9 cellular contexts compared by ENCODE assay signal in genomic region chr16:55494994-55495421, GRCh38. TPM values are rescaled to one million over a fixed set of nuclear protein-coding genes. Genes with fewer than 3 reads are reported as not detected.
DNase-seq lines count a peak whose midpoint lies in the region; ATAC-seq and TF ChIP-seq lines count a peak whose summit lies in the region.
"Had no signal": no experiment of that assay in that cellular context is flagged by ENCODE, and none has a peak within 500 bp of the region (broad histone marks: within the 10 kb centered on the region; RNA-seq: fewer than 3 reads in every experiment).

No MANE protein-coding gene starts in this region.

- H3K27me3 ChIP-seq in Karpas-422 (ENCODE audit: low read length) (no peaks in the 10 kb centered on the region), mammary epithelial cell (ENCODE audit: insufficient read depth, low read length) (no peaks in the 10 kb centered on the region), upper lobe of left lung (no peaks in the 10 kb centered on the region)

- no peak for TF ChIP-seq POLR2A in upper lobe of left lung (IDR thresholded peaks at IDR 0.05)

- peak; percentile 79 for DNase-seq in A172 (ENCODE audit: low spot score)
- DNase-seq in Karpas-422 = peak; percentile 43
- peak; percentile 70 for DNase-seq in mammary epithelial cell
- peak; percentile 55 for DNase-seq in kidney tubule cell (ENCODE audit: low spot score)
- DNase-seq in upper lobe of left lung = peak in 1 of 2 donors; percentile 41
- DNase-seq in NCI-H510A (lab: John Stamatoyannopoulos, UW) = no peak
- DNase-seq in activated T-helper 1 cell treated with anti-CD3 and anti-CD28 coated beads, Interleukin-12 subunit alpha, Interleukin-12 subunit beta, Interleukin-2, Interleukin-4 antibody, amounts not matched to agents 30 ng/mL and 10 ng/mL and 1 ng/mL, durations not matched to agents 14 hours and 24 hours and 36 hours (ENCODE audit: low spot score) = no peak
- DNase-seq: DND-41 had no signal

- TF ChIP-seq EP300 in upper lobe of left lung (IDR thresholded peaks at IDR 0.05) = no peak

- H3K27me3 Mint-ChIP-seq in activated T-helper 1 cell treated with anti-CD3 and anti-CD28 coated beads, Interleukin-12 subunit alpha, Interleukin-12 subunit beta, Interleukin-2, Interleukin-4 antibody, amounts not matched to agents 30 ng/mL and 10 ng/mL and 1 ng/mL, durations not matched to agents 14 hours and 24 hours and 36 hours (ENCODE audit: insufficient read depth) = peaks cover 2% of the 10 kb centered on the region

- TF ChIP-seq CTCF in mammary epithelial cell (conservative IDR thresholded peaks at IDR 0.05 in 1 of 2, IDR thresholded peaks at IDR 0.05 in 1 of 2; ENCODE audit: extremely low read depth in 1 of 2, insufficient read depth in 1 of 2, low read depth in 1 of 2, low read length in 2 of 2) = peak; percentile 53 to 71
- TF ChIP-seq CTCF in upper lobe of left lung (IDR thresholded peaks at IDR 0.05) = peak in 3 of 6 experiments; percentile 9 to 34 (median 24)

- H4K20me1 ChIP-seq in Karpas-422 (ENCODE audit: insufficient read depth, low read depth, low read length) (no peaks in the 10 kb centered on the region), mammary epithelial cell (ENCODE audit: insufficient read depth, low read length) (no peaks in the 10 kb centered on the region)

- no peaks in the 10 kb centered on the region for H3K4me1 ChIP-seq in Karpas-422 (ENCODE audit: low read length)
- H3K4me1 ChIP-seq in mammary epithelial cell (ENCODE audit: insufficient read depth, low read length) = peaks cover 32% of the 10 kb centered on the region
- H3K4me1 ChIP-seq in upper lobe of left lung = peaks cover 3 to 17% (median 7%) of the 10 kb centered on the region in 4 donors

- intact Hi-C loops in mammary epithelial cell (cut with micrococcal nuclease) = loop anchor here (1.0 kb wide), 4 partner anchors 30 to 206 kb away; no protein-coding TSS in a partner anchor
- intact Hi-C loops in activated T-helper 1 cell treated with anti-CD3 and anti-CD28 coated beads, Interleukin-12 subunit alpha, Interleukin-12 subunit beta, Interleukin-2, Interleukin-4 antibody, amounts not matched to agents 30 ng/mL and 10 ng/mL and 1 ng/mL, durations not matched to agents 14 hours and 24 hours and 36 hours (cut with micrococcal nuclease) = no loop called here

- dilution Hi-C loops in mammary epithelial cell (cut with HindIII; ENCODE audit: low sequenced_read_pairs) = no loop called here

- no peak overlapping the region for H2AFZ ChIP-seq in Karpas-422 (ENCODE audit: low read length)
- H2AFZ ChIP-seq in mammary epithelial cell (ENCODE audit: low read depth, low read length) = no peak overlapping the region

- in situ Hi-C loops in mammary epithelial cell (cut with MboI; ENCODE audit: low sequenced_read_pairs in 2 of 2) = loop anchor here in 1 of 2 donors (5.0 kb wide), 1 partner anchor 207 kb away; no protein-coding TSS in a partner anchor

- no peaks in the 10 kb centered on the region for H3K9me3 Mint-ChIP-seq in activated T-helper 1 cell treated with anti-CD3 and anti-CD28 coated beads, Interleukin-12 subunit alpha, Interleukin-12 subunit beta, Interleukin-2, Interleukin-4 antibody, amounts not matched to agents 30 ng/mL and 10 ng/mL and 1 ng/mL, durations not matched to agents 14 hours and 24 hours and 36 hours

- H3K27ac ChIP-seq in Karpas-422 (ENCODE audit: low read length) (no peak overlapping the region), mammary epithelial cell (ENCODE audit: insufficient read depth, low read depth, low read length) (no peak overlapping the region), upper lobe of left lung (no peak overlapping the region)

- H3K4me1 Mint-ChIP-seq in activated T-helper 1 cell treated with anti-CD3 and anti-CD28 coated beads, Interleukin-12 subunit alpha, Interleukin-12 subunit beta, Interleukin-2, Interleukin-4 antibody, amounts not matched to agents 30 ng/mL and 10 ng/mL and 1 ng/mL, durations not matched to agents 14 hours and 24 hours and 36 hours (ENCODE audit: low read depth) = peaks cover 10% of the 10 kb centered on the region

- no TSS peak for BruUV-seq in mammary epithelial cell (replicated peaks; lab: Mats Ljungman, UMichigan)

- ATAC-seq in upper lobe of left lung (ENCODE audit: low FRiP score in 2 of 2) (peak; percentile 38 to 71), HG02642 (IDR thresholded peaks at IDR 0.05; ENCODE audit: poor library complexity, unreplicated experiment) (no peak)

- H3K36me3 ChIP-seq in Karpas-422 (ENCODE audit: insufficient read depth, low read length) (no peaks in the 10 kb centered on the region), mammary epithelial cell (ENCODE audit: insufficient read depth, low read length) (no peaks in the 10 kb centered on the region), upper lobe of left lung (peaks cover 0 to 20% (median 3%) of the 10 kb centered on the region in 4 donors)

- WGBS in mammary epithelial cell (ENCODE audit: low coverage, missing lambda C conversion rate) = 53% methylated on average over 3 of the region's 3 CpGs
- 35 to 53% methylated on average over 3 of the region's 3 CpGs for WGBS in upper lobe of left lung, 2 donors

- no peak overlapping the region for H3K4me2 ChIP-seq in Karpas-422 (ENCODE audit: low read depth, low read length, poor library complexity, severe bottlenecking)
- no peak overlapping the region for H3K4me2 ChIP-seq in mammary epithelial cell (ENCODE audit: insufficient read depth, low read depth, low read length)

- no peak overlapping the region for H3K4me3 Mint-ChIP-seq in activated T-helper 1 cell treated with anti-CD3 and anti-CD28 coated beads, Interleukin-12 subunit alpha, Interleukin-12 subunit beta, Interleukin-2, Interleukin-4 antibody, amounts not matched to agents 30 ng/mL and 10 ng/mL and 1 ng/mL, durations not matched to agents 14 hours and 24 hours and 36 hours

- no peaks in the 10 kb centered on the region for H3K36me3 Mint-ChIP-seq in activated T-helper 1 cell treated with anti-CD3 and anti-CD28 coated beads, Interleukin-12 subunit alpha, Interleukin-12 subunit beta, Interleukin-2, Interleukin-4 antibody, amounts not matched to agents 30 ng/mL and 10 ng/mL and 1 ng/mL, durations not matched to agents 14 hours and 24 hours and 36 hours (ENCODE audit: low read depth)

- H3K4me3 ChIP-seq in Karpas-422 (ENCODE audit: low read length) (no peak overlapping the region), mammary epithelial cell (replicated peaks in 1 of 3; ENCODE audit: insufficient read depth in 1 of 3, low read depth in 2 of 3, low read length in 3 of 3) (no peak overlapping the region), upper lobe of left lung (no peak overlapping the region)

- H3K9me2 ChIP-seq in Karpas-422 (replicated peaks; ENCODE audit: insufficient read depth, low read length) = no peaks in the 10 kb centered on the region

- H3K27ac Mint-ChIP-seq in activated T-helper 1 cell treated with anti-CD3 and anti-CD28 coated beads, Interleukin-12 subunit alpha, Interleukin-12 subunit beta, Interleukin-2, Interleukin-4 antibody, amounts not matched to agents 30 ng/mL and 10 ng/mL and 1 ng/mL, durations not matched to agents 14 hours and 24 hours and 36 hours = no peak overlapping the region

- CTCF ChIA-PET in mammary epithelial cell (lab: Charles Lee; ENCODE audit: low non-redundant PET) = interaction anchor here (0.5 to 1.0 kb wide), 6 partner anchors 30 to 211 kb away, joined by 3 to 7 read pairs (median 5); no protein-coding TSS in a partner anchor

- no peaks in the 10 kb centered on the region for H3K9me3 ChIP-seq in Karpas-422 (ENCODE audit: low read length)
- H3K9me3 ChIP-seq in mammary epithelial cell (replicated peaks; ENCODE audit: insufficient read depth, low read length) = no peaks in the 10 kb centered on the region
- H3K9me3 ChIP-seq in upper lobe of left lung = no peaks in the 10 kb centered on the region

- no peaks in the 10 kb centered on the region for H3K79me2 ChIP-seq in Karpas-422 (ENCODE audit: low read length)
- no peaks in the 10 kb centered on the region for H3K79me2 ChIP-seq in mammary epithelial cell (ENCODE audit: insufficient read depth, low read length)

- H3K9ac ChIP-seq in Karpas-422 (ENCODE audit: low read length) (no peak overlapping the region), mammary epithelial cell (ENCODE audit: insufficient read depth, low read length) (no peak overlapping the region)

RNA-seq across cellular contexts. Expression of gene LPCAT2, which starts 13.9 kb away (rescaled TPM):
- total RNA-seq in A172 (2014; rRNA removed; shearing (Covaris generic)) = 18.6 and 20.2 TPM in 2 replicates
- not detected in 2 replicates for total RNA-seq in Karpas-422 (2014; rRNA removed; shearing (Covaris generic); ENCODE audit: low replicate concordance)
- total RNA-seq in mammary epithelial cell (100 to 1,000 TPM in 1 of 2 donors, 10 to 100 TPM in 1; 50.5 to 173 TPM), upper lobe of left lung (10 to 100 TPM; 14.4 to 33.9 (median 26.9) TPM)
- 32.4 TPM for polyA plus RNA-seq in mammary epithelial cell
- 109 TPM for polyA minus RNA-seq in mammary epithelial cell
- total RNA-seq in activated T-helper 1 cell treated with anti-CD3 and anti-CD28 coated beads, Interleukin-12 subunit alpha, Interleukin-12 subunit beta, Interleukin-2, Interleukin-4 antibody, amounts not matched to agents 30 ng/mL and 10 ng/mL and 1 ng/mL, durations not matched to agents 14 hours and 24 hours and 36 hours = 1.5 and 2.2 TPM in 2 replicates

RNA-seq across cellular contexts. Expression of gene MMP2, which starts 16.0 kb away (rescaled TPM):
- 85.0 and 103 TPM in 2 replicates for total RNA-seq in A172 (2014; rRNA removed; shearing (Covaris generic))
- not detected in 2 replicates for total RNA-seq in Karpas-422 (2014; rRNA removed; shearing (Covaris generic); ENCODE audit: low replicate concordance)
- total RNA-seq in mammary epithelial cell = 10 to 100 TPM; 18.2 to 68.2 TPM
- 24.9 TPM for polyA plus RNA-seq in mammary epithelial cell
- polyA minus RNA-seq in mammary epithelial cell = 35.5 TPM
- total RNA-seq in upper lobe of left lung = 100 to 1,000 TPM in 4 of 6 donors, 10 to 100 TPM in 2; 45.7 to 265 (median 143) TPM
- total RNA-seq in activated T-helper 1 cell treated with anti-CD3 and anti-CD28 coated beads, Interleukin-12 subunit alpha, Interleukin-12 subunit beta, Interleukin-2, Interleukin-4 antibody, amounts not matched to agents 30 ng/mL and 10 ng/mL and 1 ng/mL, durations not matched to agents 14 hours and 24 hours and 36 hours = not detected in 2 replicates

Comparison
In these comparisons a context has a peak if more than half of its experiments do, and no peak if none do; other contexts are left out.
1. DNase-seq: peak in A172 (single experiment), Karpas-422 (single experiment), mammary epithelial cell (single experiment) and kidney tubule cell (single experiment); none in NCI-H510A (single experiment) and activated T-helper 1 cell treated with anti-CD3 and anti-CD28 coated beads, Interleukin-12 subunit alpha, Interleukin-12 subunit beta, Interleukin-2, Interleukin-4 antibody, amounts not matched to agents 30 ng/mL and 10 ng/mL and 1 ng/mL, durations not matched to agents 14 hours and 24 hours and 36 hours (single experiment).
2. RNA of gene MMP2, which starts 16.0 kb away (total RNA-seq): 45.7 to 265 TPM in upper lobe of left lung, 85.0 to 103 TPM in A172 and 18.2 to 68.2 TPM in mammary epithelial cell; not detected in activated T-helper 1 cell treated with anti-CD3 and anti-CD28 coated beads, Interleukin-12 subunit alpha, Interleukin-12 subunit beta, Interleukin-2, Interleukin-4 antibody, amounts not matched to agents 30 ng/mL and 10 ng/mL and 1 ng/mL, durations not matched to agents 14 hours and 24 hours and 36 hours and not detected in Karpas-422; every median in the first group is over 10 times any median in the second.